29 cellular contexts compared by ENCODE assay signal in the genomic region with DNA sequence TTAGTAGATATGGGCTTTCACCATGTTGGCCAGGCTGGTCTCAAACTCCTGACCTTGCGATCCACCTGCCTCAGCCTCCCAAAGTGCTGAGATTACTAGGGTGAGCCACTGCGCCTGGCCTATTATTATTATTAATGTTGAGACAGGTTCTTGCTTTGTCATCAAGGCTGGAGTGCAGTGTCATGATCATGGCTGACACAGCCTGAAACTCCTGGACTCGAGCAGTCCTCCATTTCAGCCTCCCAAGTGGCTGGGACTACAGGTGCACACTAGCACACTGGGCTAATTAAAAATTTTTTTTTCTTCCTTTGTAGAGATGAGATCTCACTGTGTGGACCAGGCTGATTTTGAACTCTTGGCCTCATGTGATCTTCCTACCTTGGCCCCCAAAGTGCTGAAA.
"Had no signal": no experiment of that assay in that cellular context is flagged by ENCODE, and none has a peak within 500 bp of the region (broad histone marks: within the 10 kb centered on the region; RNA-seq: fewer than 3 reads in every experiment).

No MANE protein-coding gene starts in this region.

- H3K4me3 Mint-ChIP-seq: activated B cell treated with CpG ODN at 0.5 μM for 24 hours; activated CD4-positive, alpha-beta memory T cell treated with anti-CD3 and anti-CD28 coated beads, Interleukin-2, amount 10 ng/mL, durations not matched to agents 7 days and 5 days; activated CD4-positive, alpha-beta T cell treated with anti-CD3 and anti-CD28 coated beads, Interleukin-2, amount 10 ng/mL, durations not matched to agents 24 days and 14 days; activated CD8-positive, alpha-beta memory T cell treated with anti-CD3 and anti-CD28 coated beads, Interleukin-2, amount 10 ng/mL, durations not matched to agents 7 days and 5 days; activated naive CD4-positive, alpha-beta T cell treated with anti-CD3 and anti-CD28 coated beads, Interleukin-2, amount 50 U/mL, for 24 hours; T-helper 17 cell; T-helper 2 cell treated with Interferon-gamma antibody and Interleukin-4, amounts not matched to agents 5 μg/mL and 100 μg/mL, for 36 hours had no signal

- H3K27me3 Mint-ChIP-seq: activated B cell treated with CpG ODN at 0.5 μM for 24 hours; activated CD4-positive, alpha-beta memory T cell treated with anti-CD3 and anti-CD28 coated beads, Interleukin-2, amount 10 ng/mL, durations not matched to agents 7 days and 5 days; activated CD4-positive, alpha-beta T cell treated with anti-CD3 and anti-CD28 coated beads, Interleukin-2, amount 10 ng/mL, durations not matched to agents 24 days and 14 days; activated CD8-positive, alpha-beta memory T cell treated with anti-CD3 and anti-CD28 coated beads, Interleukin-2, amount 10 ng/mL, durations not matched to agents 7 days and 5 days; activated naive CD4-positive, alpha-beta T cell treated with anti-CD3 and anti-CD28 coated beads, Interleukin-2, amount 50 U/mL, for 24 hours; T-helper 17 cell had no signal

- DNase-seq: activated B cell treated with CpG ODN at 0.5 μM for 24 hours; activated CD4-positive, alpha-beta memory T cell treated with anti-CD3 and anti-CD28 coated beads, Interleukin-2, amount 10 ng/mL, durations not matched to agents 7 days and 5 days; activated CD4-positive, alpha-beta T cell treated with anti-CD3 and anti-CD28 coated beads, Interleukin-2, amount 10 ng/mL, durations not matched to agents 24 days and 14 days; activated CD4-positive, alpha-beta T cell treated with anti-CD3 and anti-CD28 coated beads, Interleukin-2, amount 50 U/mL, for 4 hours; activated CD8-positive, alpha-beta memory T cell treated with anti-CD3 and anti-CD28 coated beads, Interleukin-2, amount 10 ng/mL, durations not matched to agents 7 days and 5 days; activated CD8-positive, alpha-beta memory T cell treated with anti-CD3 and anti-CD28 coated beads, Interleukin-2, amount 50 U/mL, for 4 hours; activated gamma-delta T cell; activated naive CD4-positive, alpha-beta T cell; activated T-cell treated with anti-CD3 and anti-CD28 coated beads, Interleukin-2, amount 50 U/mL, for 1 hour; adrenal gland; amygdala; aorta; body of pancreas; caudate nucleus; cerebellar nuclear complex; colonic mucosa; effector CD8-positive, alpha-beta T cell; esophagus squamous epithelium; foreskin melanocyte; head of caudate nucleus; hippocampal formation; T-helper 1 cell; T-helper 17 cell; T1000; WERI-Rb-1 had no signal

- H3K27ac Mint-ChIP-seq: activated CD4-positive, alpha-beta T cell treated with anti-CD3 and anti-CD28 coated beads, Interleukin-2, amount 10 ng/mL, durations not matched to agents 24 days and 14 days; T-helper 17 cell; T-helper 2 cell treated with Interferon-gamma antibody and Interleukin-4, amounts not matched to agents 5 μg/mL and 100 μg/mL, for 36 hours had no signal

- H3K36me3 ChIP-seq: adrenal gland, colonic mucosa, esophagus squamous epithelium, WERI-Rb-1 had no signal

- ATAC-seq: activated CD4-positive, CD25-positive, alpha-beta regulatory T cell treated with anti-CD3 and anti-CD28 coated beads, Interleukin-2, amount 50 U/mL, for 24 hours; activated CD8-positive, alpha-beta memory T cell treated with anti-CD3 and anti-CD28 coated beads, Interleukin-2, amount 10 ng/mL, durations not matched to agents 7 days and 5 days; body of pancreas; T-helper 17 cell had no signal

- H3K4me1 ChIP-seq: body of pancreas, colonic mucosa had no signal

- H3K27ac ChIP-seq: adrenal gland, body of pancreas, colonic mucosa, epithelial cell of prostate, WERI-Rb-1 had no signal

- H3K4me3 ChIP-seq: adrenal gland, body of pancreas, colonic mucosa, esophagus squamous epithelium had no signal

- H3K9me3 ChIP-seq: adrenal gland, body of pancreas, colonic mucosa, esophagus squamous epithelium had no signal

- H3K9me3 Mint-ChIP-seq: activated B cell treated with CpG ODN at 0.5 μM for 24 hours; activated CD4-positive, alpha-beta memory T cell treated with anti-CD3 and anti-CD28 coated beads, Interleukin-2, amount 10 ng/mL, durations not matched to agents 7 days and 5 days; activated CD4-positive, alpha-beta T cell treated with anti-CD3 and anti-CD28 coated beads, Interleukin-2, amount 10 ng/mL, durations not matched to agents 24 days and 14 days had no signal

- H3K27me3 ChIP-seq: adrenal gland, body of pancreas, colonic mucosa, esophagus squamous epithelium had no signal
